21 cellular contexts compared by ENCODE assay signal in genomic region chr7:81317741-81318140, GRCh38.
DNase-seq lines count a peak whose midpoint lies in the region; ATAC-seq and TF ChIP-seq lines count a peak whose summit lies in the region.
"Had no signal": no experiment of that assay in that cellular context is flagged by ENCODE, and none has a peak within 500 bp of the region (broad histone marks: within the 10 kb centered on the region; RNA-seq: fewer than 3 reads in every experiment).

No MANE protein-coding gene starts in this region.

- peaks cover 7% of the 10 kb centered on the region for H3K4me1 ChIP-seq in Panc1 (ENCODE audit: control insufficient read depth, insufficient read depth, low read length)
- H3K4me1 ChIP-seq: BLaER1 had no signal

- H3K27ac Mint-ChIP-seq in neural crest cell (ENCODE audit: unreplicated experiment), result peak overlapping the region; percentile 88
- H3K27ac Mint-ChIP-seq: CD14-positive monocyte; CD4-positive, alpha-beta memory T cell; CD4-positive, CD25-positive, alpha-beta regulatory T cell; CD8-positive, alpha-beta memory T cell had no signal

- no TSS peak for BruUV-seq in Panc1 (replicated peaks; lab: Mats Ljungman, UMichigan)

- CTCF ChIA-PET in Panc1 (lab: Charles Lee), result no interaction called here

- peaks cover 12% of the 10 kb centered on the region for H3K4me1 Mint-ChIP-seq in neural crest cell
- H3K4me1 Mint-ChIP-seq: CD14-positive monocyte; CD4-positive, alpha-beta memory T cell; CD4-positive, CD25-positive, alpha-beta regulatory T cell; CD8-positive, alpha-beta memory T cell had no signal

- H3K27me3 ChIP-seq in Panc1 (ENCODE audit: control insufficient read depth, insufficient read depth, low read length), result no peaks in the 10 kb centered on the region
- H3K27me3 ChIP-seq: BE2C, BLaER1 had no signal

- no peak for ATAC-seq in Panc1
- no peak for ATAC-seq in HG02973 (IDR thresholded peaks at IDR 0.05; ENCODE audit: unreplicated experiment)
- ATAC-seq: GM12878 had no signal

- no peaks in the 10 kb centered on the region for H3K9me3 Mint-ChIP-seq in neural crest cell

- in situ Hi-C loops in Panc1 (cut with HindIII; ENCODE audit: low pct_unique_long_range_greater_than_20kb, low sequenced_read_pairs), result no loop called here

- peak overlapping the region; percentile 49; the same call in 1 of the 2 replicates for H3K27ac ChIP-seq in Panc1 (ENCODE audit: low read length)
- H3K27ac ChIP-seq: BLaER1 had no signal

- no peaks in the 10 kb centered on the region for H3K27me3 Mint-ChIP-seq in neural crest cell (ENCODE audit: low read depth)
- H3K27me3 Mint-ChIP-seq: CD4-positive, alpha-beta memory T cell; CD4-positive, CD25-positive, alpha-beta regulatory T cell; CD8-positive, alpha-beta memory T cell had no signal

- H3K36me3 ChIP-seq in Panc1 (ENCODE audit: control insufficient read depth, insufficient read depth, low read length), result no peaks in the 10 kb centered on the region; the same call in 1 of the 2 replicates
- H3K36me3 ChIP-seq: BE2C, BLaER1 had no signal

- H3K9me3 ChIP-seq in Panc1 (ENCODE audit: control insufficient read depth, insufficient read depth, low read depth, low read length), result no peaks in the 10 kb centered on the region
- H3K9me3 ChIP-seq: BE2C, BLaER1, Caco-2 had no signal

- no peak for DNase-seq in Panc1 (ENCODE audit: low read depth, low spot score)
- peak; percentile 67 for DNase-seq in foreskin melanocyte
- DNase-seq in neural crest cell (ENCODE audit: low read depth, low spot score), result no peak
- DNase-seq in GM03348 (ENCODE audit: low spot score), result no peak
- DNase-seq in NCI-H146 treated with DMSO at 0.1 percent for 48 hours (lab: John Stamatoyannopoulos, UW; ENCODE audit: unreplicated experiment), result no peak
- no peak for DNase-seq in Kasumi-1 (lab: John Stamatoyannopoulos, UW)
- DNase-seq: 8988T; ACHN; BE2C; C1 segment of cervical spinal cord; Caco-2; Calu3; CD4-positive, alpha-beta memory T cell; CD4-positive, CD25-positive, alpha-beta regulatory T cell; CD8-positive, alpha-beta memory T cell; DMS79 treated with DMSO at 0.1 percent for 48 hours; GF-D8 had no signal

- no peaks in the 10 kb centered on the region for H3K36me3 Mint-ChIP-seq in neural crest cell (ENCODE audit: low read depth)
- H3K36me3 Mint-ChIP-seq: CD14-positive monocyte; CD4-positive, alpha-beta memory T cell; CD4-positive, CD25-positive, alpha-beta regulatory T cell; CD8-positive, alpha-beta memory T cell had no signal

- H3K4me3 Mint-ChIP-seq in neural crest cell, result no peak overlapping the region
- H3K4me3 Mint-ChIP-seq: CD14-positive monocyte; CD4-positive, alpha-beta memory T cell; CD4-positive, CD25-positive, alpha-beta regulatory T cell; CD8-positive, alpha-beta memory T cell had no signal

- no peak overlapping the region for H3K4me3 ChIP-seq in Panc1 (ENCODE audit: low read depth in 2 of 2, low read length in 2 of 2)
- H3K4me3 ChIP-seq: BLaER1, GM12878 had no signal

- TF ChIP-seq CTCF in Panc1 (IDR thresholded peaks at IDR 0.05) (no peak), neural crest cell (conservative IDR thresholded peaks at IDR 0.05) (no peak)

- POLR2A ChIA-PET in Panc1 (lab: Charles Lee), result no interaction called here

- intact Hi-C loops in Panc1 (cut with micrococcal nuclease; ENCODE audit: unreplicated experiment), result no loop called here
